25 cellular contexts compared by ENCODE assay signal in the genomic region with DNA sequence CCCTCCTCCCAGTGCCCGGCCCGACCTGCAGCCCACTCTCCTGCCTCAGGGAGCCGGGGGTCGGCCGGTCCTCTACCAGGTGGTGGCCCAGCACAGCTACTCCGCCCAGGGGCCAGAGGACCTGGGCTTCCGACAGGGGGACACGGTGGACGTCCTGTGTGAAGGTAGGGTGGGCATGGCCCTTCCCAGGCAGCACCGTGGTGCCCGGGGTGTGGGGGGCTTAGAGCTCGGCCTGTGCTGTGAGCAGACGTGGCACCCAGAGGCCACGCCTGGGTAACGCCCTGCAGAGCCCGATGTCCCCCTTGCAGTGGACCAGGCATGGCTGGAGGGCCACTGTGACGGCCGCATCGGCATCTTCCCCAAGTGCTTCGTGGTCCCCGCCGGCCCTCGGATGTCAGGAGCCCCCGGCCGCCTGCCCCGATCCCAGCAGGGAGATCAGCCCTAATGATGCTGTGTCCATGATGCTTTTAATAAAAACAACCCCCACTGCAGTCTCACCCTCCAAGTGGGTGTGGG. TPM values are rescaled to one million over a fixed set of nuclear protein-coding genes. Genes with fewer than 3 reads are reported as not detected.
"Had no signal": no experiment of that assay in that cellular context is flagged by ENCODE, and none has a peak within 500 bp of the region (broad histone marks: within the 10 kb centered on the region; RNA-seq: fewer than 3 reads in every experiment).

No MANE protein-coding gene starts in this region.

- H3K27ac Mint-ChIP-seq: activated CD4-positive, alpha-beta memory T cell treated with anti-CD3 and anti-CD28 coated beads for 36 hours; activated naive CD4-positive, alpha-beta T cell treated with anti-CD3 and anti-CD28 coated beads, Interleukin-2, amount 10 ng/mL, durations not matched to agents 7 days and 5 days; brain; immature natural killer cell; nephron progenitor cell had no signal

- H3K9me3 Mint-ChIP-seq: activated CD4-positive, alpha-beta memory T cell treated with anti-CD3 and anti-CD28 coated beads for 36 hours; activated naive CD4-positive, alpha-beta T cell treated with anti-CD3 and anti-CD28 coated beads, Interleukin-2, amount 10 ng/mL, durations not matched to agents 7 days and 5 days; brain; immature natural killer cell; nephron progenitor cell had no signal

- DNase-seq: activated CD4-positive, alpha-beta memory T cell treated with anti-CD3 and anti-CD28 coated beads for 36 hours; activated CD4-positive, alpha-beta T cell treated with anti-CD3 and anti-CD28 coated beads for 48 hours; activated effector memory CD4-positive, alpha-beta T cell treated with anti-CD3 and anti-CD28 coated beads, Interleukin-2, amount 50 U/mL, for 16 hours; activated naive CD4-positive, alpha-beta T cell treated with anti-CD3 and anti-CD28 coated beads, Interleukin-2, amount 10 ng/mL, durations not matched to agents 7 days and 5 days; activated T-cell treated with anti-CD3 and anti-CD28 coated beads for 4 hours; anterior cingulate cortex; caudate nucleus; dermis blood vessel endothelial cell; effector CD8-positive, alpha-beta T cell; foreskin keratinocyte; mesendoderm; nephron progenitor cell; nucleus accumbens; stimulated activated CD4-positive, alpha-beta T cell treated with anti-CD3 and anti-CD28 coated beads, Interleukin-12 subunit alpha, Interleukin-12 subunit beta, amount 100 ng/mL, for 4 hours; stimulated activated CD4-positive, alpha-beta T cell treated with anti-CD3 and anti-CD28 coated beads, Interleukin-4, amount 100 ng/mL, for 4 hours; stimulated activated naive CD8-positive, alpha-beta T cell treated with anti-CD3 and anti-CD28 coated beads, Interleukin-15, Interleukin-2, amounts not matched to agents 100 U/mL and 50 U/mL, for 24 hours had no signal

- H3K27ac ChIP-seq: foreskin keratinocyte, hepatocyte, parathyroid adenoma, upper lobe of left lung had no signal

- H3K36me3 Mint-ChIP-seq: activated CD4-positive, alpha-beta memory T cell treated with anti-CD3 and anti-CD28 coated beads for 36 hours; activated naive CD4-positive, alpha-beta T cell treated with anti-CD3 and anti-CD28 coated beads, Interleukin-2, amount 10 ng/mL, durations not matched to agents 7 days and 5 days; brain; immature natural killer cell had no signal

- H3K4me1 Mint-ChIP-seq: activated naive CD4-positive, alpha-beta T cell treated with anti-CD3 and anti-CD28 coated beads, Interleukin-2, amount 10 ng/mL, durations not matched to agents 7 days and 5 days; brain; nephron progenitor cell had no signal

- ATAC-seq: foreskin keratinocyte; mucosa of descending colon; stimulated activated naive CD8-positive, alpha-beta T cell treated with anti-CD3 and anti-CD28 coated beads, Interleukin-15, Interleukin-2, amounts not matched to agents 100 U/mL and 50 U/mL, for 24 hours had no signal

- H3K4me1 ChIP-seq: foreskin keratinocyte, parathyroid adenoma had no signal

- H3K36me3 ChIP-seq: upper lobe of left lung had no signal

- H3K4me3 ChIP-seq: hepatocyte, mucosa of descending colon, upper lobe of left lung had no signal

- H3K27me3 Mint-ChIP-seq: brain had no signal

- H3K9me3 ChIP-seq: mucosa of descending colon, upper lobe of left lung had no signal

- H3K27me3 ChIP-seq: foreskin keratinocyte, hepatocyte, upper lobe of left lung had no signal

- H3K4me3 Mint-ChIP-seq: activated CD4-positive, alpha-beta memory T cell treated with anti-CD3 and anti-CD28 coated beads for 36 hours; activated naive CD4-positive, alpha-beta T cell treated with anti-CD3 and anti-CD28 coated beads, Interleukin-2, amount 10 ng/mL, durations not matched to agents 7 days and 5 days; brain; nephron progenitor cell had no signal

RNA-seq across cellular contexts. Expression of a gene that starts 7.2 kb away (rescaled TPM):
- total RNA-seq: activated CD4-positive, alpha-beta memory T cell treated with anti-CD3 and anti-CD28 coated beads for 36 hours; foreskin keratinocyte; kidney epithelial cell; subcutaneous adipose tissue; T-helper 2 cell treated with Interferon-gamma antibody and Interleukin-4, amounts not matched to agents 100 ng/mL and 5 ng/mL, for 36 hours had no signal
- polyA plus RNA-seq: foreskin keratinocyte, immature natural killer cell had no signal
